In genomic region chr3:194382892-194383223, GRCh38 we compare ENCODE assay signal across 26 cellular contexts. TPM values are rescaled to one million over a fixed set of nuclear protein-coding genes. Genes with fewer than 3 reads are reported as not detected.
"Had no signal": no experiment of that assay in that cellular context is flagged by ENCODE, and none has a peak within 500 bp of the region (broad histone marks: within the 10 kb centered on the region; RNA-seq: fewer than 3 reads in every experiment).

No MANE protein-coding gene starts in this region.

- H3K4me1 ChIP-seq: adrenal gland, breast epithelium, transverse colon had no signal

- H3K36me3 Mint-ChIP-seq: activated naive CD4-positive, alpha-beta T cell treated with anti-CD3 and anti-CD28 coated beads, Interleukin-2, amount 50 U/mL, for 72 hours had no signal

- H3K9me3 Mint-ChIP-seq: activated CD4-positive, alpha-beta T cell treated with anti-CD3 and anti-CD28 coated beads, Interleukin-2, amount 10 ng/mL, durations not matched to agents 7 days and 5 days; activated naive CD4-positive, alpha-beta T cell treated with anti-CD3 and anti-CD28 coated beads, Interleukin-2, amount 50 U/mL, for 72 hours; activated T-cell treated with anti-CD3 and anti-CD28 coated beads, Interleukin-2, amount 50 U/mL, for 72 hours; nephron; stimulated activated naive CD8-positive, alpha-beta T cell treated with anti-CD3 and anti-CD28 coated beads, Interleukin-15, Interleukin-2, amounts not matched to agents 100 ng/mL and 50 ng/mL, for 24 hours had no signal

- H3K27me3 ChIP-seq: transverse colon had no signal

- H3K4me3 ChIP-seq: adrenal gland, breast epithelium, lung, suprapubic skin, transverse colon had no signal

- H3K9me3 ChIP-seq: adrenal gland, breast epithelium, suprapubic skin, transverse colon had no signal

- H3K27ac ChIP-seq: adrenal gland, breast epithelium, epithelial cell of prostate, suprapubic skin, transverse colon had no signal

- H3K27me3 Mint-ChIP-seq: stimulated activated naive CD8-positive, alpha-beta T cell treated with anti-CD3 and anti-CD28 coated beads, Interleukin-15, Interleukin-2, amounts not matched to agents 100 ng/mL and 50 ng/mL, for 24 hours had no signal

- DNase-seq: activated CD4-positive, alpha-beta T cell treated with anti-CD3 and anti-CD28 coated beads, Interleukin-2, amount 10 ng/mL, durations not matched to agents 7 days and 5 days; activated CD8-positive, alpha-beta memory T cell treated with anti-CD3 and anti-CD28 coated beads, Interleukin-2, amount 50 U/mL, for 4 hours; activated T-cell treated with anti-CD3 and anti-CD28 coated beads, Interleukin-2, amount 50 U/mL, for 72 hours; adrenal gland; foreskin melanocyte; glutamatergic neuron; hypothalamus; islet precursor cell; midbrain; right cardiac atrium; T-helper 1 cell; T-helper 9 cell; transverse colon had no signal

- H3K36me3 ChIP-seq: adrenal gland, breast epithelium, suprapubic skin, transverse colon had no signal

- H3K4me3 Mint-ChIP-seq: activated CD4-positive, alpha-beta T cell treated with anti-CD3 and anti-CD28 coated beads, Interleukin-2, amount 10 ng/mL, durations not matched to agents 7 days and 5 days; activated T-cell treated with anti-CD3 and anti-CD28 coated beads, Interleukin-2, amount 50 U/mL, for 72 hours; nephron; stimulated activated naive CD8-positive, alpha-beta T cell treated with anti-CD3 and anti-CD28 coated beads, Interleukin-15, Interleukin-2, amounts not matched to agents 100 ng/mL and 50 ng/mL, for 24 hours had no signal

- ATAC-seq: activated naive CD4-positive, alpha-beta T cell treated with anti-CD3 and anti-CD28 coated beads, Interleukin-2, amount 50 U/mL, for 72 hours; activated T-cell treated with anti-CD3 and anti-CD28 coated beads, Interleukin-2, amount 50 U/mL, for 72 hours; left colon; right cardiac atrium had no signal

- H3K27ac Mint-ChIP-seq: activated CD4-positive, alpha-beta T cell treated with anti-CD3 and anti-CD28 coated beads, Interleukin-2, amount 10 ng/mL, durations not matched to agents 7 days and 5 days; activated naive CD4-positive, alpha-beta T cell treated with anti-CD3 and anti-CD28 coated beads, Interleukin-2, amount 50 U/mL, for 72 hours; activated T-cell treated with anti-CD3 and anti-CD28 coated beads, Interleukin-2, amount 50 U/mL, for 72 hours; nephron; progenitor cell of endocrine pancreas; stimulated activated naive CD8-positive, alpha-beta T cell treated with anti-CD3 and anti-CD28 coated beads, Interleukin-15, Interleukin-2, amounts not matched to agents 100 ng/mL and 50 ng/mL, for 24 hours had no signal

- H3K4me1 Mint-ChIP-seq: activated CD4-positive, alpha-beta T cell treated with anti-CD3 and anti-CD28 coated beads, Interleukin-2, amount 10 ng/mL, durations not matched to agents 7 days and 5 days; nephron had no signal

RNA-seq across cellular contexts. Expression of gene LRRC15, which starts 13.3 kb away (rescaled TPM):
- total RNA-seq: activated CD4-positive, alpha-beta T cell treated with anti-CD3 and anti-CD28 coated beads, Interleukin-2, amount 10 ng/mL, durations not matched to agents 7 days and 5 days; activated naive CD4-positive, alpha-beta T cell treated with anti-CD3 and anti-CD28 coated beads, Interleukin-2, amount 50 U/mL, for 72 hours; activated T-cell treated with anti-CD3 and anti-CD28 coated beads, Interleukin-2, amount 50 U/mL, for 72 hours; cerebellum; progenitor cell of endocrine pancreas had no signal

RNA-seq across cellular contexts. Expression of gene GP5, which starts 16.2 kb away (rescaled TPM):
- total RNA-seq: astrocyte, left colon, right cardiac atrium, transverse colon had no signal

RNA-seq across cellular contexts. Expression of gene CPN2, which starts 31.7 kb away (rescaled TPM):
- total RNA-seq: activated CD4-positive, alpha-beta T cell treated with anti-CD3 and anti-CD28 coated beads, Interleukin-2, amount 10 ng/mL, durations not matched to agents 7 days and 5 days; activated naive CD4-positive, alpha-beta T cell treated with anti-CD3 and anti-CD28 coated beads, Interleukin-2, amount 50 U/mL, for 72 hours; activated T-cell treated with anti-CD3 and anti-CD28 coated beads, Interleukin-2, amount 50 U/mL, for 72 hours; astrocyte; cerebellum; dermis blood vessel endothelial cell; left colon; lung; progenitor cell of endocrine pancreas; right cardiac atrium; skeletal muscle tissue; suprapubic skin had no signal
